Comparison of ENCODE assay signal across 26 cellular contexts in genomic region chr21:19286901-19287300, GRCh38.
"Had no signal": no experiment of that assay in that cellular context is flagged by ENCODE, and none has a peak within 500 bp of the region (broad histone marks: within the 10 kb centered on the region; RNA-seq: fewer than 3 reads in every experiment).

No MANE protein-coding gene starts in this region.

- H3K9me3 ChIP-seq: stomach, suprapubic skin, testis, thoracic aorta, thyroid gland, tibial artery, tibial nerve, transverse colon, upper lobe of left lung, upper lobe of right lung, uterus, vagina had no signal

- H3K4me3 ChIP-seq: stomach, suprapubic skin, testis, thoracic aorta, thyroid gland, tibial artery, tibial nerve, transverse colon, upper lobe of left lung, upper lobe of right lung, uterus, vagina had no signal

- DNase-seq: stimulated activated CD4-positive, alpha-beta T cell treated with anti-CD3 and anti-CD28 coated beads, Interleukin-2, amount 100 ng/mL, for 48 hours; stimulated activated CD4-positive, alpha-beta T cell treated with anti-CD3 and anti-CD28 coated beads, Interleukin-4, amount 100 ng/mL, for 1 hour; stimulated activated CD4-positive, alpha-beta T cell treated with anti-CD3 and anti-CD28 coated beads, Interleukin-4, amount 100 ng/mL, for 24 hours; stimulated activated CD4-positive, alpha-beta T cell treated with anti-CD3 and anti-CD28 coated beads, Interleukin-4, amount 100 ng/mL, for 4 hours; stimulated activated CD8-positive, alpha-beta memory T cell treated with anti-CD3 and anti-CD28 coated beads, Interleukin-4, amount 100 ng/mL, for 48 hours; stimulated activated naive B cell treated with anti-CD40 and anti-IgM and Interleukin-4, amounts not matched to agents 10 μg/mL and 1 μg/mL and 100 μg/mL, for 72 hours; stimulated activated naive CD4-positive, alpha-beta T cell; stimulated activated naive CD4-positive, alpha-beta T cell treated with Interleukin-2 at 50 U/mL for 16 hours; stimulated activated naive CD8-positive, alpha-beta T cell treated with anti-CD3 and anti-CD28 coated beads, Interleukin-15, amount 100 ng/mL, for 72 hours; stimulated activated naive CD8-positive, alpha-beta T cell treated with anti-CD3 and anti-CD28 coated beads, Interleukin-15, Interleukin-2, amounts not matched to agents 100 U/mL and 50 U/mL, for 24 hours; stomach; substantia nigra; testis; thyroid gland; tibial artery; transverse colon; trophoblast cell; upper lobe of left lung; upper lobe of right lung; uterus had no signal

- ATAC-seq: stimulated activated effector memory CD8-positive, alpha-beta T cell treated with anti-CD3 and anti-CD28 coated beads, Interleukin-12 subunit alpha, Interleukin-12 subunit beta, amount 100 ng/mL, for 72 hours; stimulated activated memory B cell treated with anti-CD40 and anti-IgM and Interleukin-4, amounts not matched to agents 10 μg/mL and 1 μg/mL and 100 μg/mL, for 72 hours; stimulated activated naive B cell treated with anti-CD40 and anti-IgM and Interleukin-4, amounts not matched to agents 10 μg/mL and 1 μg/mL and 100 μg/mL, for 72 hours; stimulated activated naive CD8-positive, alpha-beta T cell treated with anti-CD3 and anti-CD28 coated beads, Interleukin-15, amount 100 ng/mL, for 72 hours; stimulated activated naive CD8-positive, alpha-beta T cell treated with anti-CD3 and anti-CD28 coated beads, Interleukin-15, Interleukin-2, amounts not matched to agents 100 U/mL and 50 U/mL, for 24 hours; upper lobe of right lung had no signal

- H3K27me3 ChIP-seq: stomach, suprapubic skin, testis, thyroid gland, tibial artery, tibial nerve, transverse colon, upper lobe of left lung, upper lobe of right lung, uterus, vagina had no signal

- H3K36me3 ChIP-seq: stomach, suprapubic skin, thoracic aorta, thyroid gland, tibial artery, tibial nerve, transverse colon, upper lobe of left lung, upper lobe of right lung, uterus, vagina had no signal

- H3K4me1 ChIP-seq: stomach, suprapubic skin, testis, thyroid gland, tibial artery, tibial nerve, transverse colon, upper lobe of left lung, upper lobe of right lung, uterus, vagina had no signal

- H3K27ac ChIP-seq: stomach, suprapubic skin, testis, thoracic aorta, thyroid gland, tibial artery, tibial nerve, transverse colon, upper lobe of left lung, upper lobe of right lung, uterus, vagina had no signal
